1 cellular context compared by ENCODE assay signal in the genomic region with DNA sequence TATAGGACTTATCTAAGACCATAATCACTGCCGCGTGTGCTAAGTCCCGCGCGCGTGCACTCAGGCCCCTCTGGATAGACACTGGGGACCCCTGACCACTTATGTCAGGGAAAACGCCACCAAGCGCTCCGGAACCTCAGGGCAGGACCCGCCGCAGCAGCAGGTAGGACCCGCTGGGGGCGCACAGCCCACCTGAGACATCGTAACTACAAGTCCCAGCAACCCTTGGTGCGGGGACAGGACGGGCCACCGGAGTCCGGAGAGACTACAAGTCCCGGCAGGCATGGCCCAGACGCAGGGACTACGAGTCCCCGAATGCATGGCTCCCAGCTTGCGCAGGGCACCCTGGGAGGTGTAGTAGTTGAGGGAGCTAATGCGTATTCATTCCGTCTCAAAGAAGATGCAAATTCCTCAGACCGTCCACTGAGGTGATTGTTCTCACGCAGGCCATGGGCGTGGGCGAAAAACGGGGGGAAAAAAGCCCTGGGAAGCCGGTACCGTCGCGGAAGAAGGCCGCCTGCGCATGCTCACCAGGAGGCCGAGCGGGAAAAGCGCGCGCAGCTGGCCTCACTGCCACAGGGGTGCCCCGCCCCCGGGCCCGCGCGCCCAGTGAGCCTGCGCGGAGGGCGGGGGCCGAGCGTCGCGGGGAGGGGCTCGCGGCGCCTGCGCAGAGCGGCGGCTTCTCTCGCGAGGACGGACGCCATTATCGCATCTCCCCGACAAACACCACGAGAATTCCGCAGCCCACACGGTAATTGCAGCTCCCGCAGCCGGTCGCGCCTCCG.
TF ChIP-seq lines count a peak whose summit lies in the region.

A gene with protein sequence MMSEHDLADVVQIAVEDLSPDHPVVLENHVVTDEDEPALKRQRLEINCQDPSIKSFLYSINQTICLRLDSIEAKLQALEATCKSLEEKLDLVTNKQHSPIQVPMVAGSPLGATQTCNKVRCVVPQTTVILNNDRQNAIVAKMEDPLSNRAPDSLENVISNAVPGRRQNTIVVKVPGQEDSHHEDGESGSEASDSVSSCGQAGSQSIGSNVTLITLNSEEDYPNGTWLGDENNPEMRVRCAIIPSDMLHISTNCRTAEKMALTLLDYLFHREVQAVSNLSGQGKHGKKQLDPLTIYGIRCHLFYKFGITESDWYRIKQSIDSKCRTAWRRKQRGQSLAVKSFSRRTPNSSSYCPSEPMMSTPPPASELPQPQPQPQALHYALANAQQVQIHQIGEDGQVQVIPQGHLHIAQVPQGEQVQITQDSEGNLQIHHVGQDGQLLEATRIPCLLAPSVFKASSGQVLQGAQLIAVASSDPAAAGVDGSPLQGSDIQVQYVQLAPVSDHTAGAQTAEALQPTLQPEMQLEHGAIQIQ (plus strand): TSS at position 670 of the 785 bp plus-strand sequence. CDS start 23,682 bp downstream, outside the sequence.

TF ChIP-seq in K562, 482 proteins besides CTCF, POLR2A, EP300 and RAD21 (continued from another document and continues in another):
- TF ChIP-seq, protein P1, sequence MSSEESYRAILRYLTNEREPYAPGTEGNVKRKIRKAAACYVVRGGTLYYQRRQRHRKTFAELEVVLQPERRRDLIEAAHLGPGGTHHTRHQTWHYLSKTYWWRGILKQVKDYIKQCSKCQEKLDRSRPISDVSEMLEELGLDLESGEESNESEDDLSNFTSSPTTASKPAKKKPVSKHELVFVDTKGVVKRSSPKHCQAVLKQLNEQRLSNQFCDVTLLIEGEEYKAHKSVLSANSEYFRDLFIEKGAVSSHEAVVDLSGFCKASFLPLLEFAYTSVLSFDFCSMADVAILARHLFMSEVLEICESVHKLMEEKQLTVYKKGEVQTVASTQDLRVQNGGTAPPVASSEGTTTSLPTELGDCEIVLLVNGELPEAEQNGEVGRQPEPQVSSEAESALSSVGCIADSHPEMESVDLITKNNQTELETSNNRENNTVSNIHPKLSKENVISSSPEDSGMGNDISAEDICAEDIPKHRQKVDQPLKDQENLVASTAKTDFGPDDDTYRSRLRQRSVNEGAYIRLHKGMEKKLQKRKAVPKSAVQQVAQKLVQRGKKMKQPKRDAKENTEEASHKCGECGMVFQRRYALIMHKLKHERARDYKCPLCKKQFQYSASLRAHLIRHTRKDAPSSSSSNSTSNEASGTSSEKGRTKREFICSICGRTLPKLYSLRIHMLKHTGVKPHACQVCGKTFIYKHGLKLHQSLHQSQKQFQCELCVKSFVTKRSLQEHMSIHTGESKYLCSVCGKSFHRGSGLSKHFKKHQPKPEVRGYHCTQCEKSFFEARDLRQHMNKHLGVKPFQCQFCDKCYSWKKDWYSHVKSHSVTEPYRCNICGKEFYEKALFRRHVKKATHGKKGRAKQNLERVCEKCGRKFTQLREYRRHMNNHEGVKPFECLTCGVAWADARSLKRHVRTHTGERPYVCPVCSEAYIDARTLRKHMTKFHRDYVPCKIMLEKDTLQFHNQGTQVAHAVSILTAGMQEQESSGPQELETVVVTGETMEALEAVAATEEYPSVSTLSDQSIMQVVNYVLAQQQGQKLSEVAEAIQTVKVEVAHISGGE (CRISPR knock-in tag; IDR thresholded peaks at IDR 0.05), result peak; percentile 93 to 99 (median 98)
- TF ChIP-seq ETS2 (tag; IDR thresholded peaks at IDR 0.05; ENCODE audit: borderline replicate concordance, poor library complexity, severe bottlenecking), result peak; percentile 61
- TF ChIP-seq ZKSCAN1 (IDR thresholded peaks at IDR 0.05; ENCODE audit: low read depth, low read length), result no peak; the same call in 1 of the 2 replicates
- TF ChIP-seq, protein P2, sequence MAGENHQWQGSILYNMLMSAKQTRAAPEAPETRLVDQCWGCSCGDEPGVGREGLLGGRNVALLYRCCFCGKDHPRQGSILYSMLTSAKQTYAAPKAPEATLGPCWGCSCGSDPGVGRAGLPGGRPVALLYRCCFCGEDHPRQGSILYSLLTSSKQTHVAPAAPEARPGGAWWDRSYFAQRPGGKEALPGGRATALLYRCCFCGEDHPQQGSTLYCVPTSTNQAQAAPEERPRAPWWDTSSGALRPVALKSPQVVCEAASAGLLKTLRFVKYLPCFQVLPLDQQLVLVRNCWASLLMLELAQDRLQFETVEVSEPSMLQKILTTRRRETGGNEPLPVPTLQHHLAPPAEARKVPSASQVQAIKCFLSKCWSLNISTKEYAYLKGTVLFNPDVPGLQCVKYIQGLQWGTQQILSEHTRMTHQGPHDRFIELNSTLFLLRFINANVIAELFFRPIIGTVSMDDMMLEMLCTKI (IDR thresholded peaks at IDR 0.05; ENCODE audit: partially characterized antibody), result no peak
- TF ChIP-seq POLR2AphosphoS2 (IDR thresholded peaks at IDR 0.05; ENCODE audit: low read length), result no peak
- TF ChIP-seq, protein P3, sequence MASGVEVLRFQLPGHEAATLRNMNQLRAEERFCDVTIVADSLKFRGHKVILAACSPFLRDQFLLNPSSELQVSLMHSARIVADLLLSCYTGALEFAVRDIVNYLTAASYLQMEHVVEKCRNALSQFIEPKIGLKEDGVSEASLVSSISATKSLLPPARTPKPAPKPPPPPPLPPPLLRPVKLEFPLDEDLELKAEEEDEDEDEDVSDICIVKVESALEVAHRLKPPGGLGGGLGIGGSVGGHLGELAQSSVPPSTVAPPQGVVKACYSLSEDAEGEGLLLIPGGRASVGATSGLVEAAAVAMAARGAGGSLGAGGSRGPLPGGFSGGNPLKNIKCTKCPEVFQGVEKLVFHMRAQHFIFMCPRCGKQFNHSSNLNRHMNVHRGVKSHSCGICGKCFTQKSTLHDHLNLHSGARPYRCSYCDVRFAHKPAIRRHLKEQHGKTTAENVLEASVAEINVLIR (CRISPR knock-in tag; IDR thresholded peaks at IDR 0.05), result peak; percentile 66
- no peak for TF ChIP-seq HNRNPK (IDR thresholded peaks at IDR 0.05; ENCODE audit: low read depth, low read length, poor library complexity, severe bottlenecking)
- no peak for TF ChIP-seq HMG20A (CRISPR knock-in tag; conservative IDR thresholded peaks at IDR 0.05)
- peak; percentile 69 for TF ChIP-seq BHLHE40 (IDR thresholded peaks at IDR 0.05; ENCODE audit: low read length)
- no peak; a peak in 1 of 3 replicates for TF ChIP-seq CBX3 (IDR thresholded peaks at IDR 0.05; ENCODE audit: borderline replicate concordance in 1 of 2, low read length in 2 of 2)
- peak; percentile 85; the same call in 1 of the 2 replicates for TF ChIP-seq RREB1 (CRISPR knock-in tag; IDR thresholded peaks at IDR 0.05)
- no peak for TF ChIP-seq ZNF518B (CRISPR knock-in tag; IDR thresholded peaks at IDR 0.05)
- TF ChIP-seq SMAD3 (CRISPR knock-in tag; conservative IDR thresholded peaks at IDR 0.05), result peak; percentile 85
- no peak for TF ChIP-seq ZNF282 (CRISPR knock-in tag; IDR thresholded peaks at IDR 0.05)
- no peak for TF ChIP-seq FOXM1 (IDR thresholded peaks at IDR 0.05; ENCODE audit: low read depth)
- TF ChIP-seq FOXM1 (CRISPR knock-in tag; IDR thresholded peaks at IDR 0.05; ENCODE audit: low read depth), result peak; percentile 13; the same call in 1 of the 2 replicates
- TF ChIP-seq L3MBTL2 (IDR thresholded peaks at IDR 0.05), result peak; percentile 93
- TF ChIP-seq SIN3A (IDR thresholded peaks at IDR 0.05; ENCODE audit: borderline replicate concordance in 2 of 2, control insufficient read depth in 1 of 2, low read depth in 2 of 2, low read length in 2 of 2), result peak in 1 of 2 experiments; percentile 91; a peak in 2 of 4 replicates
- TF ChIP-seq, protein P4, sequence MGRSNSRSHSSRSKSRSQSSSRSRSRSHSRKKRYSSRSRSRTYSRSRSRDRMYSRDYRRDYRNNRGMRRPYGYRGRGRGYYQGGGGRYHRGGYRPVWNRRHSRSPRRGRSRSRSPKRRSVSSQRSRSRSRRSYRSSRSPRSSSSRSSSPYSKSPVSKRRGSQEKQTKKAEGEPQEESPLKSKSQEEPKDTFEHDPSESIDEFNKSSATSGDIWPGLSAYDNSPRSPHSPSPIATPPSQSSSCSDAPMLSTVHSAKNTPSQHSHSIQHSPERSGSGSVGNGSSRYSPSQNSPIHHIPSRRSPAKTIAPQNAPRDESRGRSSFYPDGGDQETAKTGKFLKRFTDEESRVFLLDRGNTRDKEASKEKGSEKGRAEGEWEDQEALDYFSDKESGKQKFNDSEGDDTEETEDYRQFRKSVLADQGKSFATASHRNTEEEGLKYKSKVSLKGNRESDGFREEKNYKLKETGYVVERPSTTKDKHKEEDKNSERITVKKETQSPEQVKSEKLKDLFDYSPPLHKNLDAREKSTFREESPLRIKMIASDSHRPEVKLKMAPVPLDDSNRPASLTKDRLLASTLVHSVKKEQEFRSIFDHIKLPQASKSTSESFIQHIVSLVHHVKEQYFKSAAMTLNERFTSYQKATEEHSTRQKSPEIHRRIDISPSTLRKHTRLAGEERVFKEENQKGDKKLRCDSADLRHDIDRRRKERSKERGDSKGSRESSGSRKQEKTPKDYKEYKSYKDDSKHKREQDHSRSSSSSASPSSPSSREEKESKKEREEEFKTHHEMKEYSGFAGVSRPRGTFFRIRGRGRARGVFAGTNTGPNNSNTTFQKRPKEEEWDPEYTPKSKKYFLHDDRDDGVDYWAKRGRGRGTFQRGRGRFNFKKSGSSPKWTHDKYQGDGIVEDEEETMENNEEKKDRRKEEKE (IDR thresholded peaks at IDR 0.05; ENCODE audit: borderline replicate concordance in 1 of 2, control insufficient read depth in 1 of 2, low read depth in 2 of 2, low read length in 1 of 2), result peak in 1 of 2 experiments; percentile 96; a peak in 2 of 4 replicates
- TF ChIP-seq TOE1 (IDR thresholded peaks at IDR 0.05; ENCODE audit: borderline replicate concordance), result peak; percentile 76; the same call in 1 of the 2 replicates
- no peak for TF ChIP-seq TOE1 (CRISPR knock-in tag; IDR thresholded peaks at IDR 0.05; ENCODE audit: borderline replicate concordance, low read depth)
- TF ChIP-seq CBFA2T3 (IDR thresholded peaks at IDR 0.05), result no peak
- TF ChIP-seq NR2C1 (IDR thresholded peaks at IDR 0.05), result peak; percentile 80
- TF ChIP-seq NR2C1 (tag; IDR thresholded peaks at IDR 0.05), result peak; percentile 94
- peak; percentile 68; the same call in 1 of the 2 replicates for TF ChIP-seq SREBF1 (IDR thresholded peaks at IDR 0.05; ENCODE audit: borderline replicate concordance, low read depth, low read length)
- 0 out of 2 replicates have a peak, but pooled peaks have one; percentile 66 for TF ChIP-seq OTX1 (CRISPR knock-in tag; IDR thresholded peaks at IDR 0.05)
- TF ChIP-seq ETS1 (conservative IDR thresholded peaks at IDR 0.05; ENCODE audit: control insufficient read depth, low read depth, low read length), result peak; percentile 100
- peak; percentile 98 for TF ChIP-seq XRCC5 (IDR thresholded peaks at IDR 0.05; ENCODE audit: low read depth, low read length)
- no peak for TF ChIP-seq ZNF586 (CRISPR knock-in tag; conservative IDR thresholded peaks at IDR 0.05)
